ENCODE assay signal across 12 cellular contexts in the genomic region with DNA sequence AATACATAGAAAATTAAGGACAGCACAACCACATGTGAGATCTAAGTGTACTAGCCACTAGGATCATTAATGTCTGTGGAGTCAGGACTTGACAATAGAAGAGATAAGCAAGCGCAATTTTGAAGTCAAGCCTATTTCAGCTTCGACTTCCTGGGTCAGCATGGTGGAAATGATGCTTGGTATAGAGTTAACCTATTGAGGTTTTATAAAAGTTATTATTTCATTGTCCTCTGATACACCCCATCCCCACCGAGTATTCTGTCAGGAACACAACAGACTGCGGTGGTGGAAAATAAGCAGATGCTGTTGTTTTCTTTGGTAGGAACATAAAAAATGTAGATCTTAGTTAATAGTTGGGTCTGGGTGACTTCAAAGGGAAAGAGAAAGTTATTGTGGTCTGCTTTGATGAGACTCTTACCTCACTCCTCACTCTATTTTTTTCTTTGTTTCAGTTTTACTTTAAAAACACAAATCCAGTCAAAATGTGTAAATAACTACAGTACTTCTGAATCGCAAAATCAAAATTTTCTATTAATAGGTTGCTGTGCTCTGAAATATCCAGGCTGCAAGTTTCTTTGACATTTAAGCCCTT.
DNase-seq lines count a peak whose midpoint lies in the region; ATAC-seq and TF ChIP-seq lines count a peak whose summit lies in the region.
"Had no signal": no experiment of that assay in that cellular context is flagged by ENCODE, and none has a peak within 500 bp of the region (broad histone marks: within the 10 kb centered on the region; RNA-seq: fewer than 3 reads in every experiment).

No MANE protein-coding gene starts in this region.

- no peak for TF ChIP-seq POLR2A in ovary (IDR thresholded peaks at IDR 0.05)

- peaks cover 17% of the 10 kb centered on the region for H3K4me1 Mint-ChIP-seq in activated naive CD4-positive, alpha-beta T cell treated with anti-CD3 and anti-CD28 coated beads, Interleukin-2, amount 10 ng/mL, durations not matched to agents 7 days and 5 days
- H3K4me1 Mint-ChIP-seq in activated naive CD4-positive, alpha-beta T cell treated with anti-CD3 and anti-CD28 coated beads for 36 hours (ENCODE audit: low read depth), result peaks cover 11% of the 10 kb centered on the region
- peaks cover 9% of the 10 kb centered on the region for H3K4me1 Mint-ChIP-seq in stimulated activated memory B cell treated with anti-CD40 and anti-IgM and Interleukin-4, amounts not matched to agents 10 μg/mL and 1 μg/mL and 100 μg/mL, for 72 hours

- H3K9me3 ChIP-seq in ovary, result no peaks in the 10 kb centered on the region

- H3K36me3 ChIP-seq in ovary, result no peaks in the 10 kb centered on the region

- H3K9me3 Mint-ChIP-seq in activated naive CD4-positive, alpha-beta T cell treated with anti-CD3 and anti-CD28 coated beads, Interleukin-2, amount 10 ng/mL, durations not matched to agents 7 days and 5 days, result no peaks in the 10 kb centered on the region
- H3K9me3 Mint-ChIP-seq in activated naive CD4-positive, alpha-beta T cell treated with anti-CD3 and anti-CD28 coated beads for 36 hours, result no peaks in the 10 kb centered on the region
- no peaks in the 10 kb centered on the region for H3K9me3 Mint-ChIP-seq in stimulated activated memory B cell treated with anti-CD40 and anti-IgM and Interleukin-4, amounts not matched to agents 10 μg/mL and 1 μg/mL and 100 μg/mL, for 72 hours

- peak overlapping the region; percentile 3 for H3K4me3 Mint-ChIP-seq in activated naive CD4-positive, alpha-beta T cell treated with anti-CD3 and anti-CD28 coated beads, Interleukin-2, amount 10 ng/mL, durations not matched to agents 7 days and 5 days
- no peak overlapping the region for H3K4me3 Mint-ChIP-seq in activated naive CD4-positive, alpha-beta T cell treated with anti-CD3 and anti-CD28 coated beads for 36 hours
- H3K4me3 Mint-ChIP-seq in stimulated activated memory B cell treated with anti-CD40 and anti-IgM and Interleukin-4, amounts not matched to agents 10 μg/mL and 1 μg/mL and 100 μg/mL, for 72 hours, result no peak overlapping the region

- H3K36me3 Mint-ChIP-seq in activated naive CD4-positive, alpha-beta T cell treated with anti-CD3 and anti-CD28 coated beads, Interleukin-2, amount 10 ng/mL, durations not matched to agents 7 days and 5 days, result no peaks in the 10 kb centered on the region
- no peaks in the 10 kb centered on the region for H3K36me3 Mint-ChIP-seq in activated naive CD4-positive, alpha-beta T cell treated with anti-CD3 and anti-CD28 coated beads for 36 hours (ENCODE audit: low read depth)
- H3K36me3 Mint-ChIP-seq in stimulated activated memory B cell treated with anti-CD40 and anti-IgM and Interleukin-4, amounts not matched to agents 10 μg/mL and 1 μg/mL and 100 μg/mL, for 72 hours, result no peaks in the 10 kb centered on the region

- H3K27me3 Mint-ChIP-seq in activated naive CD4-positive, alpha-beta T cell treated with anti-CD3 and anti-CD28 coated beads, Interleukin-2, amount 10 ng/mL, durations not matched to agents 7 days and 5 days, result no peaks in the 10 kb centered on the region
- H3K27me3 Mint-ChIP-seq in activated naive CD4-positive, alpha-beta T cell treated with anti-CD3 and anti-CD28 coated beads for 36 hours (ENCODE audit: low read depth), result no peaks in the 10 kb centered on the region
- no peaks in the 10 kb centered on the region for H3K27me3 Mint-ChIP-seq in stimulated activated memory B cell treated with anti-CD40 and anti-IgM and Interleukin-4, amounts not matched to agents 10 μg/mL and 1 μg/mL and 100 μg/mL, for 72 hours

- no peak overlapping the region for H3K4me3 ChIP-seq in ovary

- DNase-seq in activated naive CD4-positive, alpha-beta T cell treated with anti-CD3 and anti-CD28 coated beads, Interleukin-2, amount 10 ng/mL, durations not matched to agents 7 days and 5 days, result no peak
- DNase-seq in activated naive CD4-positive, alpha-beta T cell treated with anti-CD3 and anti-CD28 coated beads for 36 hours, result no peak
- DNase-seq in ovary (no peak), kidney glomerular epithelial cell (lab: John Stamatoyannopoulos, UW) (no peak), DMS114 treated with DMSO at 0.1 percent for 48 hours (lab: John Stamatoyannopoulos, UW; ENCODE audit: unreplicated experiment) (no peak)
- DNase-seq: activated CD4-positive, alpha-beta T cell treated with anti-CD3 and anti-CD28 coated beads, Interleukin-2, amount 50 U/mL, for 4 hours; caudate nucleus; stimulated activated CD4-positive, alpha-beta T cell treated with anti-CD3 and anti-CD28 coated beads, Interleukin-1b, Interleukin-23, amount 100 ng/mL, for 48 hours had no signal

- no peaks in the 10 kb centered on the region for H3K27me3 ChIP-seq in ovary

- H3K27ac ChIP-seq in ovary, result no peak overlapping the region

- WGBS in ovary, 3 donors, result 39 to 57% (median 46%) methylated on average over 5 of the region's 5 CpGs

- TF ChIP-seq CTCF in ovary (IDR thresholded peaks at IDR 0.05), result no peak

- ATAC-seq in GM21786 (IDR thresholded peaks at IDR 0.05; ENCODE audit: unreplicated experiment) (peak; percentile 98), HG03439 (IDR thresholded peaks at IDR 0.05; ENCODE audit: unreplicated experiment) (peak; percentile 87)
- ATAC-seq in stimulated activated memory B cell treated with anti-CD40 and anti-IgM and Interleukin-4, amounts not matched to agents 10 μg/mL and 1 μg/mL and 100 μg/mL, for 72 hours, result no peak
- ATAC-seq: Panc1 had no signal

- TF ChIP-seq EP300 in ovary (IDR thresholded peaks at IDR 0.05), result no peak

- intact Hi-C loops in activated naive CD4-positive, alpha-beta T cell treated with anti-CD3 and anti-CD28 coated beads for 36 hours (cut with micrococcal nuclease), result loop anchor here (2.0 kb wide), 2 partner anchors 99 to 143 kb away; a partner anchor contains a TSS
- intact Hi-C loops in ovary (cut with DNase I), result no loop called here

- no peaks in the 10 kb centered on the region for H3K4me1 ChIP-seq in ovary (ENCODE audit: insufficient read depth)

- peak overlapping the region; percentile 3 for H3K27ac Mint-ChIP-seq in activated naive CD4-positive, alpha-beta T cell treated with anti-CD3 and anti-CD28 coated beads, Interleukin-2, amount 10 ng/mL, durations not matched to agents 7 days and 5 days
- H3K27ac Mint-ChIP-seq in activated naive CD4-positive, alpha-beta T cell treated with anti-CD3 and anti-CD28 coated beads for 36 hours, result no peak overlapping the region
- peak overlapping the region; percentile 51 for H3K27ac Mint-ChIP-seq in stimulated activated memory B cell treated with anti-CD40 and anti-IgM and Interleukin-4, amounts not matched to agents 10 μg/mL and 1 μg/mL and 100 μg/mL, for 72 hours

- CTCF ChIA-PET in activated naive CD4-positive, alpha-beta T cell treated with anti-CD3 and anti-CD28 coated beads, Interleukin-2, amount 10 ng/mL, durations not matched to agents 7 days and 5 days (lab: Charles Lee), result no interaction called here
- CTCF ChIA-PET in activated naive CD4-positive, alpha-beta T cell treated with anti-CD3 and anti-CD28 coated beads for 36 hours (lab: Charles Lee), result no interaction called here
